15 cellular contexts compared by ENCODE assay signal in the genomic region with DNA sequence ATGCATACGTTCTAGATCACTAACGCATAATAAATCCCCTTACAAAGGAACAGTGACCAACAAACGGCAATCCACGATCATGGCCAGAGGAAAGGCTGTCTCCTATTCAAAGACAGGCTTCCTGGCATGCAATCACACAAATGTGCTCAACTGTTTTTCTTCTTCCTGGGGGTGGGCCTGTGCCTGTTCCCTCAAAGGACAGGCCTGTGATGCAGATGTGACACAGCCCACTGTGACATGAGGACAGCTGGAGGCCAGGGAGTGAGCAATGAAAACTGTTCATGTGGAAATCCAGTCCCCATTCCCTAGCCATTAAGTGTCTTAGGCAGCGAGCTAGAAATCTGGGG.
DNase-seq lines count a peak whose midpoint lies in the region; ATAC-seq and TF ChIP-seq lines count a peak whose summit lies in the region.
"Had no signal": no experiment of that assay in that cellular context is flagged by ENCODE, and none has a peak within 500 bp of the region (broad histone marks: within the 10 kb centered on the region; RNA-seq: fewer than 3 reads in every experiment).

No MANE protein-coding gene starts in this region.

- TF ChIP-seq CTCF in cardiac muscle cell (IDR thresholded peaks at IDR 0.05; ENCODE audit: low read depth, low read length) (no peak), nephron progenitor cell (IDR thresholded peaks at IDR 0.05) (no peak)

- peaks cover 19% of the 10 kb centered on the region for H3K4me1 ChIP-seq in cardiac muscle cell (ENCODE audit: low read depth)

- H3K27me3 ChIP-seq in cardiac muscle cell, result no peaks in the 10 kb centered on the region

- peak overlapping the region; percentile 8 for H3K27ac ChIP-seq in cardiac muscle cell
- H3K27ac ChIP-seq: 22Rv1 had no signal

- no peaks in the 10 kb centered on the region for H3K36me3 ChIP-seq in cardiac muscle cell

- H3K36me3 Mint-ChIP-seq in nephron progenitor cell (ENCODE audit: low read depth), result peaks cover 26% of the 10 kb centered on the region

- H3K4me3 Mint-ChIP-seq in nephron progenitor cell, result peak overlapping the region; percentile 21
- H3K4me3 Mint-ChIP-seq: activated CD8-positive, alpha-beta T cell treated with anti-CD3 and anti-CD28 coated beads for 36 hours; stimulated activated naive CD8-positive, alpha-beta T cell treated with anti-CD3 and anti-CD28 coated beads, Interleukin-15, amount 100 ng/mL, for 72 hours; T-helper 2 cell treated with Interferon-gamma antibody and Interleukin-4, amounts not matched to agents 5 μg/mL and 100 μg/mL, for 36 hours had no signal

- no peaks in the 10 kb centered on the region for H3K9me3 ChIP-seq in cardiac muscle cell (ENCODE audit: low read depth)

- H3K27me3 Mint-ChIP-seq in nephron progenitor cell (ENCODE audit: low read depth, poor library complexity), result peaks cover 6% of the 10 kb centered on the region

- ATAC-seq in GM19324 (IDR thresholded peaks at IDR 0.05; ENCODE audit: low FRiP score, unreplicated experiment) (no peak), HG03457 (IDR thresholded peaks at IDR 0.05; ENCODE audit: unreplicated experiment) (no peak), HG03460 (IDR thresholded peaks at IDR 0.05; ENCODE audit: unreplicated experiment) (no peak)
- ATAC-seq: activated CD8-positive, alpha-beta T cell treated with anti-CD3 and anti-CD28 coated beads for 36 hours; Panc1; stimulated activated naive CD8-positive, alpha-beta T cell treated with anti-CD3 and anti-CD28 coated beads, Interleukin-15, amount 100 ng/mL, for 72 hours had no signal

- no peak overlapping the region for H3K4me3 ChIP-seq in cardiac muscle cell

- peaks cover 52% of the 10 kb centered on the region for H3K4me1 Mint-ChIP-seq in nephron progenitor cell
- H3K4me1 Mint-ChIP-seq: stimulated activated naive CD8-positive, alpha-beta T cell treated with anti-CD3 and anti-CD28 coated beads, Interleukin-15, amount 100 ng/mL, for 72 hours had no signal

- DNase-seq in NCI-H345 (lab: John Stamatoyannopoulos, UW) (peak; percentile 12), NCI-H345 treated with DMSO at 0.1 percent for 48 hours (lab: John Stamatoyannopoulos, UW; ENCODE audit: unreplicated experiment) (no peak), cardiac muscle cell (ENCODE audit: low read depth in 1 of 2, low spot score in 1 of 2) (no peak), nephron progenitor cell (peak; percentile 20), NCI-H187 treated with DMSO at 0.1 percent for 48 hours (lab: John Stamatoyannopoulos, UW) (no peak)
- DNase-seq: activated CD8-positive, alpha-beta T cell treated with anti-CD3 and anti-CD28 coated beads for 36 hours; midbrain; NCI-H2227 treated with DMSO at 0.1 percent for 48 hours; stimulated activated naive CD8-positive, alpha-beta T cell treated with anti-CD3 and anti-CD28 coated beads, Interleukin-15, amount 100 ng/mL, for 72 hours had no signal

- H3K9me3 Mint-ChIP-seq in nephron progenitor cell, result peaks cover 45% of the 10 kb centered on the region
- H3K9me3 Mint-ChIP-seq: T-helper 2 cell treated with Interferon-gamma antibody and Interleukin-4, amounts not matched to agents 5 μg/mL and 100 μg/mL, for 36 hours had no signal

- H3K27ac Mint-ChIP-seq in nephron progenitor cell, result peak overlapping the region; percentile 91
- H3K27ac Mint-ChIP-seq: activated CD8-positive, alpha-beta T cell treated with anti-CD3 and anti-CD28 coated beads for 36 hours; T-helper 2 cell treated with Interferon-gamma antibody and Interleukin-4, amounts not matched to agents 5 μg/mL and 100 μg/mL, for 36 hours had no signal

Comparison
In these comparisons a context has a peak if more than half of its experiments do, and no peak if none do; other contexts are left out.
1. DNase-seq: peak in NCI-H345 (single experiment) and nephron progenitor cell (single experiment); none in NCI-H345 treated with DMSO at 0.1 percent for 48 hours (single experiment), cardiac muscle cell (0 of 2) and NCI-H187 treated with DMSO at 0.1 percent for 48 hours (single experiment).